Comparison of ENCODE assay signal across 8 cellular contexts in the genomic region with DNA sequence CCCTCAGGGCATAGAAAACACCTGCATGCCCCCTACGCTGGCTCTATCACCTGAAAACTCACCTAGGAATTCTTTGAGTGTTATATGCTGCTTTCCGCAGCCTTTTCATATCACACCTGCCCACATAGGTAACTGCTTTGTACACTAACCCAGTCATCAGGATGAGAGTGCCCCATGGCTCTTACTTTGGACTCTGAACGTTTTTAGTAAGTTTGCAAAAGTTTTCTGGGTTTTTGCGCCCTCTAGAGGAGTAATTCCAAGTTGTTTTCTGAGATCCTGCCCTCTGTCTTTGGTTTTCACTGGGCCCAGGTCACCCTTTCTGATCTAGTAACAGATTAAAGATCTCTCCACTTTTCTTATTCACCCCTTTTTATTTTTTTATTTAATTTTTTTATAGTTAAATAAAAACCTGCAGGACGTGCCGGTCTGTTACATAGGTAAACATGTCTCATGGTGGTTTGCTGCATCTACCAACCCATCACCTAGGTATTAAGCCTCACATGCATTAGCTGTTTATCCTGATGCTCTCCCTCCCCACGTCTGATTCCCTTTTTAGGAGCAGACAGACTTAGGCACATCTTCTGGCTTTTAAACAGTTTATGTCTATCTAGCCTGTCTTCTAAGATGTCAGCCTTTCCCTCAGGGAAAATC.
DNase-seq lines count a peak whose midpoint lies in the region; ATAC-seq and TF ChIP-seq lines count a peak whose summit lies in the region.

No MANE protein-coding gene starts in this region.

- DNase-seq in CD8-positive, alpha-beta T cell, result no peak
- DNase-seq in HL-60 (ENCODE audit: low read depth in 1 of 2, low spot score in 1 of 2) (peak in 1 of 2 experiments; percentile 44), RWPE2 (ENCODE audit: low spot score) (no peak), foreskin keratinocyte (peak; percentile 41 to 68), OCI-M2 (lab: John Stamatoyannopoulos, UW; ENCODE audit: unreplicated experiment) (no peak), GOT3 (lab: John Stamatoyannopoulos, UW) (no peak)
- DNase-seq in stimulated activated naive B cell treated with anti-CD40 and anti-IgM and Interleukin-4, amounts not matched to agents 10 μg/mL and 1 μg/mL and 100 μg/mL, for 72 hours, result peak; percentile 9

- no peaks in the 10 kb centered on the region for H3K27me3 ChIP-seq in CD8-positive, alpha-beta T cell (ENCODE audit: insufficient read depth, low read length)
- H3K27me3 ChIP-seq in HL-60 (ENCODE audit: insufficient read depth, poor library complexity, severe bottlenecking) (peaks cover 2% of the 10 kb centered on the region), RWPE2 (ENCODE audit: insufficient read depth, poor library complexity, severe bottlenecking) (no peaks in the 10 kb centered on the region), foreskin keratinocyte (peaks cover 5% of the 10 kb centered on the region)

- no peak overlapping the region for H3K27ac ChIP-seq in CD8-positive, alpha-beta T cell (ENCODE audit: low read depth, low read length)
- H3K27ac ChIP-seq in HL-60 (replicated peaks) (no peak overlapping the region), RWPE2 (ENCODE audit: poor library complexity, severe bottlenecking) (no peak overlapping the region), foreskin keratinocyte (no peak overlapping the region)

- H3K4me3 Mint-ChIP-seq in CD8-positive, alpha-beta T cell, result no peak overlapping the region
- no peak overlapping the region for H3K4me3 Mint-ChIP-seq in stimulated activated naive B cell treated with anti-CD40 and anti-IgM and Interleukin-4, amounts not matched to agents 10 μg/mL and 1 μg/mL and 100 μg/mL, for 72 hours

- H3K36me3 Mint-ChIP-seq in CD8-positive, alpha-beta T cell, result no peaks in the 10 kb centered on the region
- H3K36me3 Mint-ChIP-seq in stimulated activated naive B cell treated with anti-CD40 and anti-IgM and Interleukin-4, amounts not matched to agents 10 μg/mL and 1 μg/mL and 100 μg/mL, for 72 hours, result no peaks in the 10 kb centered on the region

- H3K27me3 Mint-ChIP-seq in CD8-positive, alpha-beta T cell (ENCODE audit: low read depth), result peaks cover 8% of the 10 kb centered on the region
- H3K27me3 Mint-ChIP-seq in stimulated activated naive B cell treated with anti-CD40 and anti-IgM and Interleukin-4, amounts not matched to agents 10 μg/mL and 1 μg/mL and 100 μg/mL, for 72 hours, result peaks cover 0 to 16% of the 10 kb centered on the region in 2 donors

- no peaks in the 10 kb centered on the region for H3K4me1 ChIP-seq in CD8-positive, alpha-beta T cell (ENCODE audit: insufficient read depth, low read length)
- H3K4me1 ChIP-seq in RWPE2 (ENCODE audit: insufficient read depth, poor library complexity, severe bottlenecking) (no peaks in the 10 kb centered on the region), foreskin keratinocyte (no peaks in the 10 kb centered on the region)

- intact Hi-C loops in CD8-positive, alpha-beta T cell (cut with DNase I, micrococcal nuclease), result no loop called here

- H3K36me3 ChIP-seq in CD8-positive, alpha-beta T cell (ENCODE audit: insufficient read depth, low read length), result no peaks in the 10 kb centered on the region
- H3K36me3 ChIP-seq in RWPE2 (ENCODE audit: low read depth), result no peaks in the 10 kb centered on the region

- ATAC-seq in CD8-positive, alpha-beta T cell, result no peak
- ATAC-seq in GM18508 (IDR thresholded peaks at IDR 0.05; ENCODE audit: insufficient read depth, unreplicated experiment) (peak; percentile 56), RWPE2 (ENCODE audit: low read depth) (peak; percentile 71), foreskin keratinocyte (peak; percentile 73)
- ATAC-seq in stimulated activated naive B cell treated with anti-CD40 and anti-IgM and Interleukin-4, amounts not matched to agents 10 μg/mL and 1 μg/mL and 100 μg/mL, for 72 hours (replicated peaks), result peak; percentile 58 to 60

- H3K9me3 Mint-ChIP-seq in CD8-positive, alpha-beta T cell, result no peaks in the 10 kb centered on the region
- H3K9me3 Mint-ChIP-seq in stimulated activated naive B cell treated with anti-CD40 and anti-IgM and Interleukin-4, amounts not matched to agents 10 μg/mL and 1 μg/mL and 100 μg/mL, for 72 hours, result no peaks in the 10 kb centered on the region

- TF ChIP-seq CTCF in CD8-positive, alpha-beta T cell (IDR thresholded peaks at IDR 0.05), result peak; percentile 58
- TF ChIP-seq CTCF in HL-60 (IDR thresholded peaks at IDR 0.05; ENCODE audit: insufficient read depth, low read length) (peak; percentile 10), RWPE2 (IDR thresholded peaks at IDR 0.05; ENCODE audit: poor library complexity, severe bottlenecking) (peak; percentile 79), foreskin keratinocyte (conservative IDR thresholded peaks at IDR 0.05) (peak; percentile 76)

- POLR2A ChIA-PET in CD8-positive, alpha-beta T cell (lab: Charles Lee), result no interaction called here

- no peaks in the 10 kb centered on the region for H3K9me3 ChIP-seq in CD8-positive, alpha-beta T cell (ENCODE audit: low read length)
- no peaks in the 10 kb centered on the region for H3K9me3 ChIP-seq in RWPE2 (ENCODE audit: severe bottlenecking)

- CTCF ChIA-PET in CD8-positive, alpha-beta T cell (lab: Charles Lee), result no interaction called here

- no peaks in the 10 kb centered on the region for H3K4me1 Mint-ChIP-seq in CD8-positive, alpha-beta T cell (ENCODE audit: low read depth)
- no peaks in the 10 kb centered on the region for H3K4me1 Mint-ChIP-seq in stimulated activated naive B cell treated with anti-CD40 and anti-IgM and Interleukin-4, amounts not matched to agents 10 μg/mL and 1 μg/mL and 100 μg/mL, for 72 hours

- H3K4me3 ChIP-seq in CD8-positive, alpha-beta T cell (ENCODE audit: low read depth, low read length), result no peak overlapping the region
- H3K4me3 ChIP-seq in HL-60 (replicated peaks; ENCODE audit: insufficient read depth, low read length), result no peak overlapping the region
- H3K4me3 ChIP-seq in RWPE2 (ENCODE audit: severe bottlenecking), result no peak overlapping the region

- no peak overlapping the region for H3K27ac Mint-ChIP-seq in CD8-positive, alpha-beta T cell
- no peak overlapping the region for H3K27ac Mint-ChIP-seq in stimulated activated naive B cell treated with anti-CD40 and anti-IgM and Interleukin-4, amounts not matched to agents 10 μg/mL and 1 μg/mL and 100 μg/mL, for 72 hours

Comparison
In these comparisons a context has a peak if more than half of its experiments do, and no peak if none do; other contexts are left out.
1. DNase-seq: peak in foreskin keratinocyte (2 of 2) and stimulated activated naive B cell treated with anti-CD40 and anti-IgM and Interleukin-4, amounts not matched to agents 10 μg/mL and 1 μg/mL and 100 μg/mL, for 72 hours (single experiment); none in CD8-positive, alpha-beta T cell (0 of 7), RWPE2 (single experiment), OCI-M2 (single experiment) and GOT3 (single experiment).
2. CTCF ChIP-seq: peak in every context shown above with its lines; median percentile 79 in RWPE2; 76 in foreskin keratinocyte; 58 in CD8-positive, alpha-beta T cell; 10 in HL-60.